Comparison of ENCODE assay signal across 28 cellular contexts in genomic region chr12:116885496-116885895, GRCh38. TPM values are rescaled to one million over a fixed set of nuclear protein-coding genes. Genes with fewer than 3 reads are reported as not detected.
DNase-seq lines count a peak whose midpoint lies in the region; ATAC-seq, FAIRE-seq and TF ChIP-seq lines count a peak whose summit lies in the region.
"Had no signal": no experiment of that assay in that cellular context is flagged by ENCODE, and none has a peak within 500 bp of the region (broad histone marks: within the 10 kb centered on the region; RNA-seq: fewer than 3 reads in every experiment).

No MANE protein-coding gene starts in this region.

- H3K27ac Mint-ChIP-seq in natural killer cell: no peak overlapping the region
- no peak overlapping the region for H3K27ac Mint-ChIP-seq in natural killer cell treated with Interleukin-12 subunit alpha and Interleukin-12 subunit beta and Interleukin-15 and Interleukin-18, amount 100 ng/mL, for 72 hours
- no peak overlapping the region for H3K27ac Mint-ChIP-seq in effector memory CD8-positive, alpha-beta T cell

- peak in 2 of 3 donors; percentile 32 to 34 for ATAC-seq in natural killer cell
- no peak for ATAC-seq in natural killer cell treated with Interleukin-12 subunit alpha and Interleukin-12 subunit beta and Interleukin-15 and Interleukin-18, amount 100 ng/mL, for 72 hours
- peak; percentile 46 for ATAC-seq in effector memory CD8-positive, alpha-beta T cell (replicated peaks)
- ATAC-seq: right cardiac atrium had no signal

- no peak overlapping the region for H3K27ac ChIP-seq in esophagus squamous epithelium
- H3K27ac ChIP-seq: breast epithelium, ovary had no signal

- TF ChIP-seq CTCF in natural killer cell (IDR thresholded peaks at IDR 0.05): no peak
- TF ChIP-seq CTCF in esophagus squamous epithelium (IDR thresholded peaks at IDR 0.05): no peak

- peaks cover 4% of the 10 kb centered on the region in 2 donors for H3K4me1 Mint-ChIP-seq in natural killer cell
- H3K4me1 Mint-ChIP-seq in natural killer cell treated with Interleukin-12 subunit alpha and Interleukin-12 subunit beta and Interleukin-15 and Interleukin-18, amount 100 ng/mL, for 72 hours (ENCODE audit: low read depth in 2 of 2): peaks cover 2 to 4% of the 10 kb centered on the region in 2 donors
- H3K4me1 Mint-ChIP-seq in effector memory CD8-positive, alpha-beta T cell (ENCODE audit: low read depth in 2 of 2): peaks cover 2 to 8% of the 10 kb centered on the region in 2 donors

- H3K27me3 Mint-ChIP-seq in natural killer cell (ENCODE audit: low read depth in 2 of 2): peaks cover 33 to 56% of the 10 kb centered on the region in 2 donors
- H3K27me3 Mint-ChIP-seq in natural killer cell treated with Interleukin-12 subunit alpha and Interleukin-12 subunit beta and Interleukin-15 and Interleukin-18, amount 100 ng/mL, for 72 hours: peaks cover 39 to 59% of the 10 kb centered on the region in 2 donors
- peaks cover 56 to 71% of the 10 kb centered on the region in 2 donors for H3K27me3 Mint-ChIP-seq in effector memory CD8-positive, alpha-beta T cell

- FAIRE-seq in H54 (lab: Jason Lieb, UNC): no peak
- FAIRE-seq: A204.1, islet of Langerhans had no signal

- H3K36me3 ChIP-seq in esophagus squamous epithelium: no peaks in the 10 kb centered on the region
- H3K36me3 ChIP-seq in MG63: no peaks in the 10 kb centered on the region
- H3K36me3 ChIP-seq: BE2C, breast epithelium, ovary had no signal

- peaks cover 0 to 96% (median 14%) of the 10 kb centered on the region in 4 donors for H3K27me3 ChIP-seq in esophagus squamous epithelium
- H3K27me3 ChIP-seq in MG63: peaks cover 34% of the 10 kb centered on the region
- H3K27me3 ChIP-seq: ovary had no signal

- no peaks in the 10 kb centered on the region for H3K36me3 Mint-ChIP-seq in natural killer cell
- peaks cover 2% of the 10 kb centered on the region for H3K36me3 Mint-ChIP-seq in natural killer cell treated with Interleukin-12 subunit alpha and Interleukin-12 subunit beta and Interleukin-15 and Interleukin-18, amount 100 ng/mL, for 72 hours
- peaks cover 3% of the 10 kb centered on the region for H3K36me3 Mint-ChIP-seq in effector memory CD8-positive, alpha-beta T cell (ENCODE audit: insufficient read depth)

- no peak for TF ChIP-seq POLR2A in esophagus squamous epithelium (IDR thresholded peaks at IDR 0.05)
- TF ChIP-seq POLR2A in H54 (IDR thresholded peaks at IDR 0.05; ENCODE audit: low read depth, low read length): no peak

- H3K9me3 ChIP-seq in esophagus squamous epithelium (peaks cover 0 to 4% (median 0%) of the 10 kb centered on the region in 3 donors), MG63 (no peaks in the 10 kb centered on the region)
- H3K9me3 ChIP-seq: BE2C, ovary had no signal

- intact Hi-C loops in natural killer cell (cut with micrococcal nuclease): no loop called here
- intact Hi-C loops in esophagus squamous epithelium (cut with DNase I): no loop called here

- 66 to 77% methylated on average over 2 of the region's 2 CpGs for WGBS in esophagus squamous epithelium, 2 donors

- H3K9me3 Mint-ChIP-seq in natural killer cell: no peaks in the 10 kb centered on the region
- no peaks in the 10 kb centered on the region for H3K9me3 Mint-ChIP-seq in natural killer cell treated with Interleukin-12 subunit alpha and Interleukin-12 subunit beta and Interleukin-15 and Interleukin-18, amount 100 ng/mL, for 72 hours
- peaks cover 0 to 3% of the 10 kb centered on the region in 2 donors for H3K9me3 Mint-ChIP-seq in effector memory CD8-positive, alpha-beta T cell

- H3K4me3 ChIP-seq in esophagus squamous epithelium (no peak overlapping the region), MG63 (no peak overlapping the region)
- H3K4me3 ChIP-seq: breast epithelium, lung, ovary had no signal

- H3K4me3 Mint-ChIP-seq in natural killer cell: no peak overlapping the region
- no peak overlapping the region for H3K4me3 Mint-ChIP-seq in natural killer cell treated with Interleukin-12 subunit alpha and Interleukin-12 subunit beta and Interleukin-15 and Interleukin-18, amount 100 ng/mL, for 72 hours
- H3K4me3 Mint-ChIP-seq in effector memory CD8-positive, alpha-beta T cell: no peak overlapping the region

- H3K4me1 ChIP-seq in esophagus squamous epithelium: peaks cover 8 to 24% (median 10%) of the 10 kb centered on the region in 3 donors

- DNase-seq in natural killer cell (no peak), NOMO-1 treated with dmso at 0.1 percent for 144 hours (lab: John Stamatoyannopoulos, UW; ENCODE audit: unreplicated experiment) (peak; percentile 57), esophagus squamous epithelium (lab: John Stamatoyannopoulos, UW) (no peak), MG63 (no peak), dedifferentiated amniotic fluid mesenchymal stem cell (ENCODE audit: extremely low spot score) (no peak), H54 (ENCODE audit: insufficient read length, low spot score) (no peak)
- no peak for DNase-seq in natural killer cell treated with Interleukin-12 subunit alpha and Interleukin-12 subunit beta and Interleukin-15 and Interleukin-18, amount 100 ng/mL, for 72 hours (ENCODE audit: low spot score)
- DNase-seq in effector memory CD8-positive, alpha-beta T cell: no peak
- DNase-seq: activated CD4-positive, alpha-beta T cell treated with anti-CD3 and anti-CD28 coated beads, Interleukin-2, amount 50 U/mL, for 1 hour; activated gamma-delta T cell; BE2C; Calu3; dermis blood vessel endothelial cell; hypothalamus; NCI-H1048; NCI-H2029 treated with DMSO at 0.1 percent for 48 hours; NCI-H446 treated with DMSO at 0.1 percent for 48 hours; ovary; right cardiac atrium; Right ventricle myocardium superior; stimulated activated CD8-positive, alpha-beta memory T cell treated with anti-CD3 and anti-CD28 coated beads, Interleukin-4, amount 100 ng/mL, for 48 hours had no signal

RNA-seq across cellular contexts. Expression of gene HRK, which starts 4.3 kb away (rescaled TPM):
- under 1 TPM in 1 of 3 donors, not detected in 2; 0.15 TPM for total RNA-seq in natural killer cell
- total RNA-seq in natural killer cell treated with Interleukin-12 subunit alpha and Interleukin-12 subunit beta and Interleukin-15 and Interleukin-18, amount 100 ng/mL, for 72 hours: not detected
- total RNA-seq in esophagus squamous epithelium: under 1 TPM; 0.19 to 1.00 (median 0.25) TPM
- 0.16 TPM in 1 of 2 replicates, not detected in the other for total RNA-seq in MG63 (2014; rRNA removed; shearing (Covaris generic); ENCODE audit: low replicate concordance)
- total RNA-seq: Calu3; dermis blood vessel endothelial cell; fibroblast of villous mesenchyme; myocyte; right cardiac atrium; T-helper 1 cell treated with Interleukin-12 subunit alpha and Interleukin-12 subunit beta and Interleukin-4 antibody, amounts not matched to agents 30 ng/mL and 1 ng/mL, for 36 hours had no signal

RNA-seq across cellular contexts. Expression of gene FBXW8, which starts 25.3 kb away (rescaled TPM):
- total RNA-seq in natural killer cell (10 to 100 TPM; 11.5 to 16.0 (median 13.5) TPM), esophagus squamous epithelium (10 to 100 TPM in 2 of 4 donors, 1 to 10 TPM in 2; 7.4 to 15.4 (median 10.2) TPM)
- total RNA-seq in natural killer cell treated with Interleukin-12 subunit alpha and Interleukin-12 subunit beta and Interleukin-15 and Interleukin-18, amount 100 ng/mL, for 72 hours: 10 to 100 TPM in 1 of 2 donors, 1 to 10 TPM in 1; 9.6 to 11.5 TPM
- 17.0 and 17.2 TPM in 2 replicates for total RNA-seq in MG63 (2014; rRNA removed; shearing (Covaris generic); ENCODE audit: low replicate concordance)

Comparison
In these comparisons a context has a peak if more than half of its experiments do, and no peak if none do; other contexts are left out.
1. ATAC-seq: peak in natural killer cell (2 of 3) and effector memory CD8-positive, alpha-beta T cell (single experiment); none in natural killer cell treated with Interleukin-12 subunit alpha and Interleukin-12 subunit beta and Interleukin-15 and Interleukin-18, amount 100 ng/mL, for 72 hours (0 of 2).